In the genomic region with DNA sequence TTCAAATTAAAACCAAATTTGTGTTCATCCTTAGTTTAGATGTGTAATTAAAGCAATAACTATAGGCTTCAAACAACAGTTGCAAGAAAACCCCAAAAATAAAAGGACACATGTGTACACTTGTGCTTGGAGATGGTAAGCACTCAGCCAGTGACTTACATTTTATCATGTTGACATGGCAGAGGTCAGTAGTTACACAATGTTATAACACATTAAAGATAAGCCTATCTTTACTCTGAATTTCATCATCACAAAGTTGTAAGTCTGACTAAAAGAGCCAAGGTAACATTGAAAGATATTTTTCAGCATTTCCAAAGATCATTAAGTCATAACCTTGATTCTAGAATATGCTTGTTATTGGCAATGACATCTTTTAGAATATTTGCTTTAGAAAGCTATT, we compare ENCODE assay signal across 26 cellular contexts.
"Had no signal": no experiment of that assay in that cellular context is flagged by ENCODE, and none has a peak within 500 bp of the region (broad histone marks: within the 10 kb centered on the region; RNA-seq: fewer than 3 reads in every experiment).

No MANE protein-coding gene starts in this region.

- DNase-seq: activated CD4-positive, alpha-beta memory T cell treated with anti-CD3 and anti-CD28 coated beads for 36 hours; activated CD4-positive, alpha-beta T cell treated with anti-CD3 and anti-CD28 coated beads, Interleukin-2, amount 10 ng/mL, durations not matched to agents 7 days and 5 days; activated CD4-positive, CD25-positive, alpha-beta regulatory T cell; activated CD8-positive, alpha-beta memory T cell treated with anti-CD3 and anti-CD28 coated beads for 24 hours; activated gamma-delta T cell; activated naive CD4-positive, alpha-beta T cell treated with anti-CD3 and anti-CD28 coated beads for 36 hours; activated T-cell treated with anti-CD3 and anti-CD28 coated beads, Interleukin-2, amount 50 U/mL, for 4 hours; cerebellar nuclear complex; KG1; NCI-H1092; NCI-H1417 treated with DMSO at 0.1 percent for 48 hours; NCI-H1694; NCI-H2029; NCI-H2107; NCI-H2171 treated with DMSO at 0.1 percent for 48 hours; NCI-H345; NCI-H510A; NCI-H526 treated with DMSO at 0.1 percent for 48 hours; NCI-H82; NK-92 treated with Interleukin-12 subunit alpha and Interleukin-12 subunit beta, amount 100 ng/mL, for 24 hours; SIG-M5; T-helper 17 cell; T1000 had no signal

- H3K4me1 Mint-ChIP-seq: activated CD4-positive, alpha-beta T cell treated with anti-CD3 and anti-CD28 coated beads, Interleukin-2, amount 10 ng/mL, durations not matched to agents 7 days and 5 days; T-helper 17 cell had no signal

- ATAC-seq: activated T-cell treated with anti-CD3 and anti-CD28 coated beads, Interleukin-2, amount 50 U/mL, for 4 hours; T-helper 17 cell had no signal

- H3K36me3 Mint-ChIP-seq: activated CD4-positive, alpha-beta memory T cell treated with anti-CD3 and anti-CD28 coated beads for 36 hours had no signal

- H3K9me3 Mint-ChIP-seq: activated CD4-positive, alpha-beta memory T cell treated with anti-CD3 and anti-CD28 coated beads for 36 hours; activated CD4-positive, alpha-beta T cell treated with anti-CD3 and anti-CD28 coated beads, Interleukin-2, amount 10 ng/mL, durations not matched to agents 7 days and 5 days; activated naive CD4-positive, alpha-beta T cell treated with anti-CD3 and anti-CD28 coated beads for 36 hours; activated T-cell treated with anti-CD3 and anti-CD28 coated beads, Interleukin-2, amount 50 U/mL, for 4 hours had no signal

- FAIRE-seq: RCC 7860, TTC549 had no signal

- H3K27me3 Mint-ChIP-seq: activated CD4-positive, alpha-beta memory T cell treated with anti-CD3 and anti-CD28 coated beads for 36 hours; activated CD4-positive, alpha-beta T cell treated with anti-CD3 and anti-CD28 coated beads, Interleukin-2, amount 10 ng/mL, durations not matched to agents 7 days and 5 days; activated naive CD8-positive, alpha-beta T cell; T-helper 17 cell had no signal

- H3K27ac Mint-ChIP-seq: activated CD4-positive, alpha-beta memory T cell treated with anti-CD3 and anti-CD28 coated beads for 36 hours; activated CD4-positive, alpha-beta T cell treated with anti-CD3 and anti-CD28 coated beads, Interleukin-2, amount 10 ng/mL, durations not matched to agents 7 days and 5 days; activated naive CD4-positive, alpha-beta T cell treated with anti-CD3 and anti-CD28 coated beads for 36 hours; activated naive CD8-positive, alpha-beta T cell; T-helper 17 cell had no signal

- H3K4me3 Mint-ChIP-seq: activated CD4-positive, alpha-beta memory T cell treated with anti-CD3 and anti-CD28 coated beads for 36 hours; activated CD4-positive, alpha-beta T cell treated with anti-CD3 and anti-CD28 coated beads, Interleukin-2, amount 10 ng/mL, durations not matched to agents 7 days and 5 days; activated naive CD4-positive, alpha-beta T cell treated with anti-CD3 and anti-CD28 coated beads for 36 hours; activated naive CD8-positive, alpha-beta T cell; activated T-cell treated with anti-CD3 and anti-CD28 coated beads, Interleukin-2, amount 50 U/mL, for 4 hours; T-helper 17 cell had no signal
